Comparison of ENCODE assay signal across 8 cellular contexts in genomic region chr19:3969435-3970312, GRCh38. TPM values are rescaled to one million over a fixed set of nuclear protein-coding genes. Genes with fewer than 3 reads are reported as not detected.
A peak's percentile ranks its signal among the peaks of the same experiment; 100 is the strongest.
DNase-seq lines count a peak whose midpoint lies in the region; ATAC-seq and TF ChIP-seq lines count a peak whose summit lies in the region.

No MANE protein-coding gene starts in this region.

- peaks cover 10 to 28% (median 20%) of the 10 kb centered on the region in 3 donors for H3K36me3 ChIP-seq in skeletal muscle tissue (ENCODE audit: control insufficient read depth in 3 of 3, insufficient read depth in 3 of 3, low read length in 3 of 3)

- peaks cover 30% of the 10 kb centered on the region for H3K4me1 Mint-ChIP-seq in HFFc6 (ENCODE audit: low read depth)
- H3K4me1 Mint-ChIP-seq in activated naive CD8-positive, alpha-beta T cell (ENCODE audit: low read depth) = peaks cover 28% of the 10 kb centered on the region

- H3K27ac Mint-ChIP-seq in HFFc6 = peak overlapping the region; percentile 97
- peak overlapping the region; percentile 67 for H3K27ac Mint-ChIP-seq in activated naive CD8-positive, alpha-beta T cell

- no peaks in the 10 kb centered on the region for H3K9me3 ChIP-seq in skeletal muscle tissue (ENCODE audit: control insufficient read depth in 3 of 3, low read length in 3 of 3)

- peak; percentile 74 for DNase-seq in ACHN
- peak; percentile 83 for DNase-seq in HFFc6
- DNase-seq in hepatic stellate cell (ENCODE audit: low spot score) = peak; percentile 62
- no peak for DNase-seq in stimulated activated naive CD4-positive, alpha-beta T cell (lab: John Stamatoyannopoulos, UW)
- no peak for DNase-seq in MV-4-11 (lab: John Stamatoyannopoulos, UW)
- DNase-seq in sciatic nerve (ENCODE audit: low spot score) = no peak

- in situ Hi-C loops in ACHN (cut with HindIII; ENCODE audit: low pct_ligation_motif_present, low pct_unique_long_range_greater_than_20kb, low sequenced_read_pairs) = no loop called here

- peak overlapping the region; percentile 96 for H3K4me3 Mint-ChIP-seq in HFFc6
- H3K4me3 Mint-ChIP-seq in activated naive CD8-positive, alpha-beta T cell = peak overlapping the region; percentile 88

- H3K27ac ChIP-seq in skeletal muscle tissue (ENCODE audit: low read depth, low read length) = peak overlapping the region; percentile 98

- peaks cover 44 to 56% (median 49%) of the 10 kb centered on the region in 3 donors for H3K4me1 ChIP-seq in skeletal muscle tissue (ENCODE audit: control insufficient read depth in 3 of 3, insufficient read depth in 3 of 3, low read length in 3 of 3)

- H3K27me3 Mint-ChIP-seq in HFFc6 (ENCODE audit: insufficient read depth) = peaks cover 37% of the 10 kb centered on the region
- H3K27me3 Mint-ChIP-seq in activated naive CD8-positive, alpha-beta T cell = no peaks in the 10 kb centered on the region

- ATAC-seq in sciatic nerve = no peak

- peaks cover 13% of the 10 kb centered on the region; the same call in 1 of the 2 replicates for H3K9me3 Mint-ChIP-seq in HFFc6
- no peaks in the 10 kb centered on the region for H3K9me3 Mint-ChIP-seq in activated naive CD8-positive, alpha-beta T cell (ENCODE audit: low read depth)

- intact Hi-C loops in sciatic nerve (cut with DNase I) = no loop called here

- peaks cover 34% of the 10 kb centered on the region for H3K36me3 Mint-ChIP-seq in HFFc6 (ENCODE audit: low read depth)
- H3K36me3 Mint-ChIP-seq in activated naive CD8-positive, alpha-beta T cell = no peaks in the 10 kb centered on the region

- no peaks in the 10 kb centered on the region for H3K27me3 ChIP-seq in skeletal muscle tissue (ENCODE audit: control insufficient read depth in 3 of 3, insufficient read depth in 3 of 3, low read length in 3 of 3)

- peak overlapping the region; percentile 78 to 90 (median 88) for H3K4me3 ChIP-seq in skeletal muscle tissue (ENCODE audit: low read length in 3 of 3)

- peak overlapping the region; percentile 89 to 98 (median 96) for H3K9ac ChIP-seq in skeletal muscle tissue (ENCODE audit: low read depth in 1 of 3, low read length in 3 of 3)

- peak; percentile 66 for TF ChIP-seq CTCF in HFFc6 (IDR thresholded peaks at IDR 0.05)

RNA-seq across cellular contexts. Expression of gene DAPK3, which starts 1.2 kb away (rescaled TPM):
- total RNA-seq in HFFc6 (2021; fragmentation: NEBNext Ultra II Directional; extraction: Animal tissue kit (Norgen Biotek cat#: 25700)) = 100 to 1,000 TPM; 116 to 140 (median 128) TPM
- 63.7 TPM for total RNA-seq in skeletal muscle tissue
- total RNA-seq in sciatic nerve = 69.0 TPM

RNA-seq across cellular contexts. Expression of gene EEF2, which starts 15.6 kb away (rescaled TPM):
- total RNA-seq in HFFc6 (2021; fragmentation: NEBNext Ultra II Directional; extraction: Animal tissue kit (Norgen Biotek cat#: 25700)) = 1,000 to 10,000 TPM; 2,555 to 2,867 (median 2,696) TPM
- total RNA-seq in skeletal muscle tissue = 4,276 TPM
- total RNA-seq in sciatic nerve = 1,381 TPM

RNA-seq across cellular contexts. Expression of gene NMRK2, which starts 36.8 kb away (rescaled TPM):
- not detected for total RNA-seq in HFFc6 (2021; fragmentation: NEBNext Ultra II Directional; extraction: Animal tissue kit (Norgen Biotek cat#: 25700))
- 48.5 TPM for total RNA-seq in skeletal muscle tissue
- total RNA-seq in sciatic nerve = not detected

RNA-seq across cellular contexts. Expression of gene PIAS4, which starts 37.9 kb away (rescaled TPM):
- 10 to 100 TPM; 20.0 to 26.0 (median 23.3) TPM for total RNA-seq in HFFc6 (2021; fragmentation: NEBNext Ultra II Directional; extraction: Animal tissue kit (Norgen Biotek cat#: 25700))
- 19.3 TPM for total RNA-seq in skeletal muscle tissue
- total RNA-seq in sciatic nerve = 33.4 TPM

Comparison
In these comparisons a context has a peak if more than half of its experiments do, and no peak if none do; other contexts are left out.
1. DNase-seq: peak in ACHN (single experiment), HFFc6 (single experiment) and hepatic stellate cell (single experiment); none in stimulated activated naive CD4-positive, alpha-beta T cell (0 of 6), MV-4-11 (single experiment) and sciatic nerve (single experiment).
2. RNA of gene NMRK2, which starts 36.8 kb away (total RNA-seq): 48.5 TPM in skeletal muscle tissue (single experiment); not detected in HFFc6 and not detected in sciatic nerve (single experiment); every median in the first group is over 10 times any median in the second.